ENCODE assay signal across 9 cellular contexts in the genomic region with DNA sequence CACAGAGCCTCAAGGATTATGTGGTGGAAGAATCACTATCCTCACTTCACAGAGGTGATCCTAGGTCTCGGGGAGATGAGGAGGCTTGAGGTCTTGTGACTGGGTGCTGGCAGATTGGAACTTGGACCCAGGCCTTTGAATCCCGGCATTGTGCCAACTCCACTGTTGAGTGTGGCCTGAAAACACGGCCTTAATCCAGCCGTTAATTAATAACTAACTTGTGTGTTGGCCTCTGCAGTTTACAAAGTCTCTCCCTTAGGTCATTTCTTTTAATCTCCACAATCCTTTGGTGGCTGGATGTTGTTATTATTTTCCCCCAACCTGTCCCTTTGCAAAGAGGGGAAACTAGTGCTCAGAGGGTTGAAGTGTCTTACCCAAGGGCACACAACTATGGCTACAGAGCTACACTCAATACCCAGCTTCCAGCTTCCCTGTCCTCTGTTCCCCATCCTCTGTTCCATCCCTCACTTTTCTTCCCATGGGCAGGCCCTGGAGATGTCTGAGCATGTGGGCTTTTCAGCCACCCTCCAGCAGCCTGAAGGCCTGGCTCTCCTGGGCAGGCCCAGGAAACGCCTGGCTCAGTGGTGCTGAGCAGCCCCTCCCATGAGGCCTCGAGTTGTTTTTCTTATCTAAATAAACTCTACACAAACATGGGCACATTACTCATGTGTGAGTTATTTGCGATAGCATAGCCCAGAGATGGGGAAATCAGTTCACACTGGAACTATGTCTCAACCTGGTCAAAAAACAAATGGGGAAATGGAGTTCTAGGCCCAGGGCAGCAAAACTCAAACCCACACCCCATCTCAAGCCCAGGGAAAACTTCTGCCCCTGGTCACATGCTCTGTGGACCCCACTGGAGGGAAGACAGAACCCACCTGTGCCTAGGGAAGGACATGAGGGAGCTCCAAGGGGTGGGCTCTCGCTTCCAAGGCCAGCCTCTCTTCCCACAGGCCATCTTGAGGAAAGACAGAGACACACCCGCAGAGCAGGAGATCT. TPM values are rescaled to one million over a fixed set of nuclear protein-coding genes. Genes with fewer than 3 reads are reported as not detected.
DNase-seq lines count a peak whose midpoint lies in the region; ATAC-seq and TF ChIP-seq lines count a peak whose summit lies in the region.
"Had no signal": no experiment of that assay in that cellular context is flagged by ENCODE, and none has a peak within 500 bp of the region (broad histone marks: within the 10 kb centered on the region; RNA-seq: fewer than 3 reads in every experiment).

No MANE protein-coding gene starts in this region.

- peaks cover 5% of the 10 kb centered on the region for H3K4me1 Mint-ChIP-seq in activated T-helper 17 cell treated with anti-CD3 and anti-CD28 coated beads, Interleukin-2, amount 50 U/mL, for 72 hours

- peak; percentile 12 to 48 for TF ChIP-seq RAD21 in liver (IDR thresholded peaks at IDR 0.05)

- H3K27me3 ChIP-seq in Loucy (ENCODE audit: insufficient read depth, low read length, poor library complexity, severe bottlenecking) (no peaks in the 10 kb centered on the region), breast epithelium (no peaks in the 10 kb centered on the region), liver (ENCODE audit: control insufficient read depth in 4 of 4, insufficient read depth in 4 of 4, low read length in 3 of 4) (no peaks in the 10 kb centered on the region), BE2C (no peaks in the 10 kb centered on the region)

- no peak for TF ChIP-seq CTCF in Loucy (conservative IDR thresholded peaks at IDR 0.05; ENCODE audit: low read length)
- TF ChIP-seq CTCF in breast epithelium (IDR thresholded peaks at IDR 0.05), result no peak
- no peak for TF ChIP-seq CTCF in liver (IDR thresholded peaks at IDR 0.05; ENCODE audit: low read depth, low read length, missing input control)
- TF ChIP-seq CTCF in BE2C (IDR thresholded peaks at IDR 0.05; ENCODE audit: low read depth, low read length), result no peak

- H3K36me3 Mint-ChIP-seq in activated T-helper 17 cell treated with anti-CD3 and anti-CD28 coated beads, Interleukin-2, amount 50 U/mL, for 72 hours (ENCODE audit: low read depth), result no peaks in the 10 kb centered on the region

- peaks cover 24% of the 10 kb centered on the region for H3K4me1 ChIP-seq in Loucy (ENCODE audit: insufficient read depth, low read length, poor library complexity, severe bottlenecking)
- peaks cover 0 to 13% of the 10 kb centered on the region in 2 donors for H3K4me1 ChIP-seq in breast epithelium
- peaks cover 17 to 71% (median 46%) of the 10 kb centered on the region in 4 donors for H3K4me1 ChIP-seq in liver (ENCODE audit: control insufficient read depth in 4 of 4, insufficient read depth in 4 of 4, low read length in 3 of 4)
- H3K4me1 ChIP-seq in BE2C, result no peaks in the 10 kb centered on the region

- intact Hi-C loops in breast epithelium (cut with DNase I; ENCODE audit: low total_unique reads), result no loop called here

- H3K4me3 ChIP-seq in Loucy (ENCODE audit: low read length, poor library complexity, severe bottlenecking) (no peak overlapping the region), breast epithelium (no peak overlapping the region), liver (ENCODE audit: low read depth in 1 of 3, low read length in 3 of 3) (peak overlapping the region in 1 of 3 donors; percentile 7), BE2C (ENCODE audit: low read depth, low read length) (no peak overlapping the region)

- H3K4me3 Mint-ChIP-seq in activated T-helper 17 cell treated with anti-CD3 and anti-CD28 coated beads, Interleukin-2, amount 50 U/mL, for 72 hours, result no peak overlapping the region
- H3K4me3 Mint-ChIP-seq: central memory CD8-positive, alpha-beta T cell had no signal

- H2AFZ ChIP-seq in Loucy (ENCODE audit: low read length), result 0 out of 2 replicates have a peak overlapping the region, but pooled peaks have one; percentile 8

- H3K27ac Mint-ChIP-seq in activated T-helper 17 cell treated with anti-CD3 and anti-CD28 coated beads, Interleukin-2, amount 50 U/mL, for 72 hours, result no peak overlapping the region

- DNase-seq in breast epithelium (ENCODE audit: low spot score in 2 of 2) (no peak), ureter (ENCODE audit: low spot score) (peak; percentile 80), NCI-H1417 treated with DMSO at 0.1 percent for 48 hours (lab: John Stamatoyannopoulos, UW) (no peak), BE2C (no peak)
- DNase-seq in stimulated activated CD4-positive, alpha-beta T cell treated with anti-CD3 and anti-CD28 coated beads, Interleukin-4, amount 100 ng/mL, for 4 hours, result no peak

- no peaks in the 10 kb centered on the region for H3K27me3 Mint-ChIP-seq in activated T-helper 17 cell treated with anti-CD3 and anti-CD28 coated beads, Interleukin-2, amount 50 U/mL, for 72 hours
- H3K27me3 Mint-ChIP-seq: central memory CD8-positive, alpha-beta T cell had no signal

- H3K9ac ChIP-seq in Loucy (ENCODE audit: low read depth, low read length, poor library complexity, severe bottlenecking) (no peak overlapping the region), liver (ENCODE audit: low read depth in 1 of 2, low read length in 2 of 2) (peak overlapping the region; percentile 77 to 93)

- H3K36me3 ChIP-seq in Loucy (ENCODE audit: insufficient read depth, low read length) (no peaks in the 10 kb centered on the region), breast epithelium (no peaks in the 10 kb centered on the region), liver (ENCODE audit: control insufficient read depth in 4 of 4, insufficient read depth in 3 of 4, low read depth in 1 of 4, low read length in 3 of 4) (no peaks in the 10 kb centered on the region), BE2C (no peaks in the 10 kb centered on the region)

- H3K4me2 ChIP-seq in Loucy (ENCODE audit: low read depth, low read length, poor library complexity, severe bottlenecking), result no peak overlapping the region

- H3K27ac ChIP-seq in breast epithelium (peak overlapping the region; percentile 45 to 88), liver (ENCODE audit: low read depth in 1 of 2, low read length in 2 of 2) (peak overlapping the region; percentile 95 to 96)

- no peak for ATAC-seq in activated T-helper 17 cell treated with anti-CD3 and anti-CD28 coated beads, Interleukin-2, amount 50 U/mL, for 72 hours (replicated peaks)

- WGBS in liver, result 37% methylated on average over 9 of the region's 9 CpGs

- no peaks in the 10 kb centered on the region for H3K9me2 ChIP-seq in Loucy (replicated peaks; ENCODE audit: low read depth, low read length)

- no peaks in the 10 kb centered on the region for H4K20me1 ChIP-seq in Loucy (ENCODE audit: insufficient read depth, low read length, poor library complexity, severe bottlenecking)

- H3K9me3 Mint-ChIP-seq in activated T-helper 17 cell treated with anti-CD3 and anti-CD28 coated beads, Interleukin-2, amount 50 U/mL, for 72 hours, result no peaks in the 10 kb centered on the region
- H3K9me3 Mint-ChIP-seq: central memory CD8-positive, alpha-beta T cell had no signal

- H3K79me2 ChIP-seq in Loucy (ENCODE audit: insufficient read depth, low read length), result no peaks in the 10 kb centered on the region

- TF ChIP-seq POLR2A in breast epithelium (IDR thresholded peaks at IDR 0.05), result no peak

- H3F3A ChIP-seq in Loucy (ENCODE audit: low read depth), result no peaks in the 10 kb centered on the region

- H3K9me3 ChIP-seq in Loucy (ENCODE audit: insufficient read depth, low read depth, low read length), result no peaks in the 10 kb centered on the region
- H3K9me3 ChIP-seq in breast epithelium, result no peaks in the 10 kb centered on the region
- H3K9me3 ChIP-seq in liver (ENCODE audit: control insufficient read depth in 4 of 4, low read length in 3 of 4), result no peaks in the 10 kb centered on the region
- no peaks in the 10 kb centered on the region for H3K9me3 ChIP-seq in BE2C

TF ChIP-seq in liver, 16 proteins besides CTCF, POLR2A, EP300 and RAD21 (continues in another document):
- TF ChIP-seq RXRA (IDR thresholded peaks at IDR 0.05) (peak; percentile 62 to 75), FOXA1 (IDR thresholded peaks at IDR 0.05) (peak; percentile 33), YY1 (IDR thresholded peaks at IDR 0.05) (peak; percentile 71), JUND (IDR thresholded peaks at IDR 0.05) (peak; percentile 83 to 92), TAF1 (conservative IDR thresholded peaks at IDR 0.05) (peak; percentile 80), FOXA2 (IDR thresholded peaks at IDR 0.05) (peak; percentile 46), EGR1 (IDR thresholded peaks at IDR 0.05; ENCODE audit: low read depth in 2 of 2) (peak; percentile 37 to 78), GABPA (IDR thresholded peaks at IDR 0.05 in 1 of 2, conservative IDR thresholded peaks at IDR 0.05 in 1 of 2) (peak in 1 of 2 donors; percentile 9), HNF4G (IDR thresholded peaks at IDR 0.05) (peak; percentile 87), SP1 (IDR thresholded peaks at IDR 0.05) (peak; percentile 86), NR2F2 (IDR thresholded peaks at IDR 0.05) (no peak)
- TF ChIP-seq, protein P1, sequence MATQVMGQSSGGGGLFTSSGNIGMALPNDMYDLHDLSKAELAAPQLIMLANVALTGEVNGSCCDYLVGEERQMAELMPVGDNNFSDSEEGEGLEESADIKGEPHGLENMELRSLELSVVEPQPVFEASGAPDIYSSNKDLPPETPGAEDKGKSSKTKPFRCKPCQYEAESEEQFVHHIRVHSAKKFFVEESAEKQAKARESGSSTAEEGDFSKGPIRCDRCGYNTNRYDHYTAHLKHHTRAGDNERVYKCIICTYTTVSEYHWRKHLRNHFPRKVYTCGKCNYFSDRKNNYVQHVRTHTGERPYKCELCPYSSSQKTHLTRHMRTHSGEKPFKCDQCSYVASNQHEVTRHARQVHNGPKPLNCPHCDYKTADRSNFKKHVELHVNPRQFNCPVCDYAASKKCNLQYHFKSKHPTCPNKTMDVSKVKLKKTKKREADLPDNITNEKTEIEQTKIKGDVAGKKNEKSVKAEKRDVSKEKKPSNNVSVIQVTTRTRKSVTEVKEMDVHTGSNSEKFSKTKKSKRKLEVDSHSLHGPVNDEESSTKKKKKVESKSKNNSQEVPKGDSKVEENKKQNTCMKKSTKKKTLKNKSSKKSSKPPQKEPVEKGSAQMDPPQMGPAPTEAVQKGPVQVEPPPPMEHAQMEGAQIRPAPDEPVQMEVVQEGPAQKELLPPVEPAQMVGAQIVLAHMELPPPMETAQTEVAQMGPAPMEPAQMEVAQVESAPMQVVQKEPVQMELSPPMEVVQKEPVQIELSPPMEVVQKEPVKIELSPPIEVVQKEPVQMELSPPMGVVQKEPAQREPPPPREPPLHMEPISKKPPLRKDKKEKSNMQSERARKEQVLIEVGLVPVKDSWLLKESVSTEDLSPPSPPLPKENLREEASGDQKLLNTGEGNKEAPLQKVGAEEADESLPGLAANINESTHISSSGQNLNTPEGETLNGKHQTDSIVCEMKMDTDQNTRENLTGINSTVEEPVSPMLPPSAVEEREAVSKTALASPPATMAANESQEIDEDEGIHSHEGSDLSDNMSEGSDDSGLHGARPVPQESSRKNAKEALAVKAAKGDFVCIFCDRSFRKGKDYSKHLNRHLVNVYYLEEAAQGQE (IDR thresholded peaks at IDR 0.05), result peak; percentile 60

RNA-seq across cellular contexts. Expression of a gene that starts 16.8 kb away (rescaled TPM):
- total RNA-seq in breast epithelium, result 10 to 100 TPM; 22.5 to 44.6 (median 33.4) TPM
- 10 to 100 TPM in 1 of 2 donors, 1 to 10 TPM in 1; 4.0 to 12.2 TPM for total RNA-seq in liver
- 1 to 10 TPM; 5.2 to 5.7 TPM for polyA plus RNA-seq in liver
- 124 TPM for total RNA-seq in ureter
- 10 to 100 TPM; 57.0 to 94.9 TPM for total RNA-seq in activated T-helper 17 cell treated with anti-CD3 and anti-CD28 coated beads, Interleukin-2, amount 50 U/mL, for 72 hours
- 2.1 TPM for polyA plus RNA-seq in BE2C (2012; ENCODE audit: insufficient read depth, insufficient read length, low read depth)
